12 cellular contexts compared by ENCODE assay signal in genomic region chr2:3349211-3349693, GRCh38. TPM values are rescaled to one million over a fixed set of nuclear protein-coding genes. Genes with fewer than 3 reads are reported as not detected.
A peak's percentile ranks its signal among the peaks of the same experiment; 100 is the strongest.
DNase-seq lines count a peak whose midpoint lies in the region; ATAC-seq and TF ChIP-seq lines count a peak whose summit lies in the region.
"Had no signal": no experiment of that assay in that cellular context is flagged by ENCODE, and none has a peak within 500 bp of the region (broad histone marks: within the 10 kb centered on the region; RNA-seq: fewer than 3 reads in every experiment).

No MANE protein-coding gene starts in this region.

- H3K9me3 ChIP-seq in right atrium auricular region (no peaks in the 10 kb centered on the region), mammary epithelial cell (replicated peaks; ENCODE audit: insufficient read depth, low read length) (no peaks in the 10 kb centered on the region), aorta (ENCODE audit: control insufficient read depth, low read length) (no peaks in the 10 kb centered on the region), mucosa of descending colon (no peaks in the 10 kb centered on the region)
- H3K9me3 ChIP-seq: psoas muscle had no signal

- H3K27me3 ChIP-seq in right atrium auricular region (no peaks in the 10 kb centered on the region), mammary epithelial cell (ENCODE audit: insufficient read depth, low read length) (no peaks in the 10 kb centered on the region), aorta (ENCODE audit: control insufficient read depth in 1 of 2, insufficient read depth in 2 of 2, low read length in 1 of 2) (no peaks in the 10 kb centered on the region)

- DNase-seq in left cardiac atrium = no peak
- no peak for DNase-seq in right atrium auricular region (ENCODE audit: low spot score)
- peak; percentile 29 for DNase-seq in mammary epithelial cell
- DNase-seq in left lobe of liver (ENCODE audit: low spot score) = no peak
- DNase-seq in aorta = no peak
- DNase-seq in left colon = no peak
- DNase-seq in amniotic stem cell (lab: John Stamatoyannopoulos, UW) = no peak
- DNase-seq in mucosa of descending colon = no peak
- DNase-seq: activated CD8-positive, alpha-beta T cell treated with anti-CD3 and anti-CD28 coated beads, Interleukin-2, amount 10 ng/mL, durations not matched to agents 7 days and 5 days; MV-4-11; psoas muscle; SHP77 treated with DMSO at 0.1 percent for 48 hours had no signal

- H3K4me3 ChIP-seq in right atrium auricular region (no peak overlapping the region), mammary epithelial cell (replicated peaks in 1 of 3; ENCODE audit: insufficient read depth in 1 of 3, low read depth in 2 of 3, low read length in 3 of 3) (peak overlapping the region in 1 of 3 experiments; percentile 27), aorta (ENCODE audit: low read length in 2 of 2) (no peak overlapping the region), mucosa of descending colon (no peak overlapping the region)
- H3K4me3 ChIP-seq: psoas muscle had no signal

- peak; percentile 68 to 72 for ATAC-seq in left cardiac atrium
- ATAC-seq in left lobe of liver = peak; percentile 48
- ATAC-seq in aorta (ENCODE audit: low FRiP score) = peak; percentile 57
- no peak for ATAC-seq in left colon
- no peak for ATAC-seq in mucosa of descending colon
- ATAC-seq: activated CD8-positive, alpha-beta T cell treated with anti-CD3 and anti-CD28 coated beads, Interleukin-2, amount 10 ng/mL, durations not matched to agents 7 days and 5 days; psoas muscle had no signal

- H3K4me1 ChIP-seq in right atrium auricular region (no peaks in the 10 kb centered on the region), mammary epithelial cell (ENCODE audit: insufficient read depth, low read length) (peaks cover 8% of the 10 kb centered on the region), aorta (ENCODE audit: control insufficient read depth in 1 of 2, insufficient read depth in 2 of 2, low read length in 2 of 2) (no peaks in the 10 kb centered on the region), mucosa of descending colon (ENCODE audit: low read depth) (no peaks in the 10 kb centered on the region)
- H3K4me1 ChIP-seq: psoas muscle had no signal

- 20% methylated on average over 13 of the region's 13 CpGs for WGBS in mammary epithelial cell (ENCODE audit: low coverage, missing lambda C conversion rate)
- WGBS in aorta, 2 donors = 13 to 20% methylated on average over 13 of the region's 13 CpGs

- no peaks in the 10 kb centered on the region for H4K20me1 ChIP-seq in mammary epithelial cell (ENCODE audit: insufficient read depth, low read length)

- in situ Hi-C loops in mammary epithelial cell (cut with MboI; ENCODE audit: low sequenced_read_pairs in 2 of 2) = no loop called here

- H3K36me3 ChIP-seq in right atrium auricular region (peaks cover 6% of the 10 kb centered on the region), mammary epithelial cell (ENCODE audit: insufficient read depth, low read length) (no peaks in the 10 kb centered on the region), aorta (ENCODE audit: control insufficient read depth in 1 of 2, insufficient read depth in 2 of 2, low read length in 1 of 2) (peaks cover 0 to 4% of the 10 kb centered on the region in 2 donors), mucosa of descending colon (ENCODE audit: low read depth) (no peaks in the 10 kb centered on the region)

- peak overlapping the region; percentile 9 for H3K9ac ChIP-seq in mammary epithelial cell (ENCODE audit: insufficient read depth, low read length)

- dilution Hi-C loops in mammary epithelial cell (cut with HindIII; ENCODE audit: low sequenced_read_pairs) = no loop called here

- peak overlapping the region; percentile 46 for H3K4me2 ChIP-seq in mammary epithelial cell (ENCODE audit: insufficient read depth, low read depth, low read length)

- TF ChIP-seq CTCF in right atrium auricular region (IDR thresholded peaks at IDR 0.05) = no peak
- TF ChIP-seq CTCF in mammary epithelial cell (conservative IDR thresholded peaks at IDR 0.05 in 1 of 2, IDR thresholded peaks at IDR 0.05 in 1 of 2; ENCODE audit: extremely low read depth in 1 of 2, insufficient read depth in 1 of 2, low read depth in 1 of 2, low read length in 2 of 2) = no peak
- TF ChIP-seq CTCF in mucosa of descending colon (IDR thresholded peaks at IDR 0.05) = no peak

- CTCF ChIA-PET in mammary epithelial cell (lab: Charles Lee; ENCODE audit: low non-redundant PET) = no interaction called here

- intact Hi-C loops in left cardiac atrium (cut with DNase I) (no loop called here), mammary epithelial cell (cut with micrococcal nuclease) (no loop called here), aorta (cut with DNase I) (no loop called here), left colon (cut with DNase I, micrococcal nuclease) (no loop called here), mucosa of descending colon (cut with DNase I, micrococcal nuclease) (no loop called here)

- no peaks in the 10 kb centered on the region for H3K79me2 ChIP-seq in mammary epithelial cell (ENCODE audit: insufficient read depth, low read length)

- BruUV-seq in mammary epithelial cell (replicated peaks; lab: Mats Ljungman, UMichigan) = no TSS peak

- peak overlapping the region; percentile 25 for H2AFZ ChIP-seq in mammary epithelial cell (ENCODE audit: low read depth, low read length)

- H3K27ac ChIP-seq in right atrium auricular region (no peak overlapping the region), mammary epithelial cell (ENCODE audit: insufficient read depth, low read depth, low read length) (no peak overlapping the region), aorta (ENCODE audit: low read depth in 1 of 2, low read length in 2 of 2) (no peak overlapping the region)
- H3K27ac ChIP-seq: psoas muscle had no signal

RNA-seq across cellular contexts. Expression of gene EIPR1, which starts 28.4 kb away (rescaled TPM):
- total RNA-seq in left cardiac atrium = 10 to 100 TPM; 11.0 to 11.4 TPM
- total RNA-seq in right atrium auricular region = 10 to 100 TPM; 13.2 to 13.6 TPM
- 10 to 100 TPM; 36.9 to 38.0 TPM for total RNA-seq in mammary epithelial cell
- 47.6 TPM for polyA plus RNA-seq in mammary epithelial cell
- polyA minus RNA-seq in mammary epithelial cell = 35.1 TPM
- 10.9 TPM for total RNA-seq in left lobe of liver
- 10 to 100 TPM in 1 of 2 donors, 1 to 10 TPM in 1; 9.7 to 13.7 TPM for total RNA-seq in aorta
- 10 to 100 TPM in 1 of 2 donors, 1 to 10 TPM in 1; 9.9 to 10.0 TPM for polyA plus RNA-seq in aorta
- 10 to 100 TPM; 21.3 to 25.8 TPM for total RNA-seq in left colon
- 10 to 100 TPM; 15.9 to 27.1 (median 25.0) TPM for total RNA-seq in mucosa of descending colon

RNA-seq across cellular contexts. Expression of gene TRAPPC12, which starts 30.2 kb away (rescaled TPM):
- total RNA-seq in left cardiac atrium (10 to 100 TPM; 76.2 to 86.3 TPM), right atrium auricular region (10 to 100 TPM; 69.5 to 73.2 TPM), mammary epithelial cell (10 to 100 TPM; 64.7 to 92.6 TPM), left lobe of liver (51.9 TPM), aorta (100 to 1,000 TPM in 1 of 2 donors, 10 to 100 TPM in 1; 83.8 to 125 TPM), left colon (100 to 1,000 TPM in 1 of 2 donors, 10 to 100 TPM in 1; 74.2 to 105 TPM), mucosa of descending colon (100 to 1,000 TPM in 1 of 3 donors, 10 to 100 TPM in 2; 76.9 to 102 (median 97.8) TPM)
- polyA plus RNA-seq in mammary epithelial cell (46.5 TPM), aorta (100 to 1,000 TPM in 1 of 2 donors, 10 to 100 TPM in 1; 47.6 to 163 TPM)
- 84.7 TPM for polyA minus RNA-seq in mammary epithelial cell

Comparison
In these comparisons a context has a peak if more than half of its experiments do, and no peak if none do; other contexts are left out.
1. ATAC-seq: peak in left cardiac atrium (2 of 2), left lobe of liver (single experiment) and aorta (single experiment); none in left colon (single experiment) and mucosa of descending colon (single experiment).